1 cellular context compared by ENCODE assay signal in genomic region chr22:22034469-22035132, GRCh38.
A peak's percentile ranks its signal among the peaks of the same experiment; 100 is the strongest.
TF ChIP-seq lines count a peak whose summit lies in the region.

No MANE protein-coding gene starts in this region.

TF ChIP-seq in K562, 482 proteins besides CTCF, POLR2A, EP300 and RAD21 (continued from another document):
- TF ChIP-seq, protein P1, sequence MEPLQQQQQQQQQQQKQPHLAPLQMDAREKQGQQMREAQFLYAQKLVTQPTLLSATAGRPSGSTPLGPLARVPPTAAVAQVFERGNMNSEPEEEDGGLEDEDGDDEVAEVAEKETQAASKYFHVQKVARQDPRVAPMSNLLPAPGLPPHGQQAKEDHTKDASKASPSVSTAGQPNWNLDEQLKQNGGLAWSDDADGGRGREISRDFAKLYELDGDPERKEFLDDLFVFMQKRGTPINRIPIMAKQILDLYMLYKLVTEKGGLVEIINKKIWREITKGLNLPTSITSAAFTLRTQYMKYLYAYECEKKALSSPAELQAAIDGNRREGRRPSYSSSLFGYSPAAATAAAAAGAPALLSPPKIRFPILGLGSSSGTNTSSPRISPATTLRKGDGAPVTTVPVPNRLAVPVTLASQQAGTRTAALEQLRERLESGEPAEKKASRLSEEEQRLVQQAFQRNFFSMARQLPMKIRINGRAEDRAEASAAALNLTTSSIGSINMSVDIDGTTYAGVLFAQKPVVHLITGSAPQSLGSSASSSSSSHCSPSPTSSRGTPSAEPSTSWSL (CRISPR knock-in tag; IDR thresholded peaks at IDR 0.05; ENCODE audit: borderline replicate concordance): peak; percentile 17; the same call in 1 of the 2 replicates
- TF ChIP-seq ZNF124 (CRISPR knock-in tag; IDR thresholded peaks at IDR 0.05): 0 out of 2 replicates have a peak, but pooled peaks have one; percentile 60
- TF ChIP-seq, protein P2, sequence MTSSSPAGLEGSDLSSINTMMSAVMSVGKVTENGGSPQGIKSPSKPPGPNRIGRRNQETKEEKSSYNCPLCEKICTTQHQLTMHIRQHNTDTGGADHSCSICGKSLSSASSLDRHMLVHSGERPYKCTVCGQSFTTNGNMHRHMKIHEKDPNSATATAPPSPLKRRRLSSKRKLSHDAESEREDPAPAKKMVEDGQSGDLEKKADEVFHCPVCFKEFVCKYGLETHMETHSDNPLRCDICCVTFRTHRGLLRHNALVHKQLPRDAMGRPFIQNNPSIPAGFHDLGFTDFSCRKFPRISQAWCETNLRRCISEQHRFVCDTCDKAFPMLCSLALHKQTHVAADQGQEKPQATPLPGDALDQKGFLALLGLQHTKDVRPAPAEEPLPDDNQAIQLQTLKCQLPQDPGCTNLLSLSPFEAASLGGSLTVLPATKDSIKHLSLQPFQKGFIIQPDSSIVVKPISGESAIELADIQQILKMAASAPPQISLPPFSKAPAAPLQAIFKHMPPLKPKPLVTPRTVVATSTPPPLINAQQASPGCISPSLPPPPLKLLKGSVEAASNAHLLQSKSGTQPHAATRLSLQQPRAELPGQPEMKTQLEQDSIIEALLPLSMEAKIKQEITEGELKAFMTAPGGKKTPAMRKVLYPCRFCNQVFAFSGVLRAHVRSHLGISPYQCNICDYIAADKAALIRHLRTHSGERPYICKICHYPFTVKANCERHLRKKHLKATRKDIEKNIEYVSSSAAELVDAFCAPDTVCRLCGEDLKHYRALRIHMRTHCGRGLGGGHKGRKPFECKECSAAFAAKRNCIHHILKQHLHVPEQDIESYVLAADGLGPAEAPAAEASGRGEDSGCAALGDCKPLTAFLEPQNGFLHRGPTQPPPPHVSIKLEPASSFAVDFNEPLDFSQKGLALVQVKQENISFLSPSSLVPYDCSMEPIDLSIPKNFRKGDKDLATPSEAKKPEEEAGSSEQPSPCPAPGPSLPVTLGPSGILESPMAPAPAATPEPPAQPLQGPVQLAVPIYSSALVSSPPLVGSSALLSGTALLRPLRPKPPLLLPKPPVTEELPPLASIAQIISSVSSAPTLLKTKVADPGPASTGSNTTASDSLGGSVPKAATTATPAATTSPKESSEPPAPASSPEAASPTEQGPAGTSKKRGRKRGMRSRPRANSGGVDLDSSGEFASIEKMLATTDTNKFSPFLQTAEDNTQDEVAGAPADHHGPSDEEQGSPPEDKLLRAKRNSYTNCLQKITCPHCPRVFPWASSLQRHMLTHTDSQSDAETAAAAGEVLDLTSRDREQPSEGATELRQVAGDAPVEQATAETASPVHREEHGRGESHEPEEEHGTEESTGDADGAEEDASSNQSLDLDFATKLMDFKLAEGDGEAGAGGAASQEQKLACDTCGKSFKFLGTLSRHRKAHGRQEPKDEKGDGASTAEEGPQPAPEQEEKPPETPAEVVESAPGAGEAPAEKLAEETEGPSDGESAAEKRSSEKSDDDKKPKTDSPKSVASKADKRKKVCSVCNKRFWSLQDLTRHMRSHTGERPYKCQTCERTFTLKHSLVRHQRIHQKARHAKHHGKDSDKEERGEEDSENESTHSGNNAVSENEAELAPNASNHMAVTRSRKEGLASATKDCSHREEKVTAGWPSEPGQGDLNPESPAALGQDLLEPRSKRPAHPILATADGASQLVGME (CRISPR knock-in tag; IDR thresholded peaks at IDR 0.05): 0 out of 2 replicates have a peak, but pooled peaks have one; percentile 18
- no peak for TF ChIP-seq TEAD4 (IDR thresholded peaks at IDR 0.05; ENCODE audit: low read length)
- TF ChIP-seq TEAD4 (CRISPR knock-in tag; IDR thresholded peaks at IDR 0.05; ENCODE audit: borderline replicate concordance): no peak
- TF ChIP-seq TSC22D4 (tag; IDR thresholded peaks at IDR 0.05): no peak
